In genomic region chr7:42876182-42877068, GRCh38 we compare ENCODE assay signal across 8 cellular contexts. TPM values are rescaled to one million over a fixed set of nuclear protein-coding genes. Genes with fewer than 3 reads are reported as not detected.
DNase-seq lines count a peak whose midpoint lies in the region; ATAC-seq and TF ChIP-seq lines count a peak whose summit lies in the region.

No MANE protein-coding gene starts in this region.

- no peak overlapping the region for H3K27ac Mint-ChIP-seq in Caco-2 (ENCODE audit: unreplicated experiment)

- TF ChIP-seq CTCF in Caco-2 (IDR thresholded peaks at IDR 0.05; ENCODE audit: insufficient read depth in 1 of 2, low read depth in 1 of 2, low read length in 1 of 2, severe bottlenecking in 1 of 2, unreplicated experiment in 1 of 2) (peak; percentile 67 to 69), Panc1 (IDR thresholded peaks at IDR 0.05) (peak; percentile 93), cardiac muscle cell (IDR thresholded peaks at IDR 0.05; ENCODE audit: low read depth, low read length) (peak; percentile 84), retinal pigment epithelial cell (conservative IDR thresholded peaks at IDR 0.05; ENCODE audit: low read depth, low read length) (peak; percentile 80)

- BruUV-seq in Caco-2 (replicated peaks; lab: Mats Ljungman, UMichigan) (no TSS peak), Panc1 (replicated peaks; lab: Mats Ljungman, UMichigan) (no TSS peak)

- in situ Hi-C loops in Panc1 (cut with HindIII; ENCODE audit: low pct_unique_long_range_greater_than_20kb, low sequenced_read_pairs) = no loop called here

- DNase-seq in Caco-2 (peak in 1 of 2 experiments; percentile 67), Panc1 (ENCODE audit: low read depth, low spot score) (peak; percentile 54), cardiac muscle cell (ENCODE audit: low read depth in 1 of 2, low spot score in 1 of 2) (peak; percentile 73 to 77), retinal pigment epithelial cell (ENCODE audit: low read depth) (peak; percentile 8)
- peak; percentile 13 for DNase-seq in activated T-helper 9 cell treated with anti-CD3 and anti-CD28 coated beads, Interleukin-2, amount 50 U/mL, for 16 hours (ENCODE audit: low read depth)

- no peak overlapping the region for H3K4me3 ChIP-seq in Caco-2 (ENCODE audit: low read depth, low read length)
- no peak overlapping the region for H3K4me3 ChIP-seq in Panc1 (ENCODE audit: low read depth in 2 of 2, low read length in 2 of 2)
- no peak overlapping the region for H3K4me3 ChIP-seq in cardiac muscle cell
- no peak overlapping the region for H3K4me3 ChIP-seq in retinal pigment epithelial cell (ENCODE audit: low read length)

- intact Hi-C loops in Caco-2 (cut with micrococcal nuclease; ENCODE audit: unreplicated experiment) = loop anchor here (2.0 kb wide), 1 partner anchor 934 kb away; no protein-coding TSS in a partner anchor
- intact Hi-C loops in Panc1 (cut with micrococcal nuclease; ENCODE audit: unreplicated experiment) = loop anchor here (2.0 kb wide), 1 partner anchor 934 kb away; no protein-coding TSS in a partner anchor

- H3K4me3 Mint-ChIP-seq in Caco-2 (ENCODE audit: unreplicated experiment) = no peak overlapping the region

- H3K9me3 ChIP-seq in Caco-2 (no peaks in the 10 kb centered on the region), Panc1 (ENCODE audit: control insufficient read depth, insufficient read depth, low read depth, low read length) (no peaks in the 10 kb centered on the region), cardiac muscle cell (ENCODE audit: low read depth) (no peaks in the 10 kb centered on the region)

- H3K36me3 ChIP-seq in Caco-2 (ENCODE audit: control insufficient read depth, insufficient read depth, low read length) (no peaks in the 10 kb centered on the region), Panc1 (ENCODE audit: control insufficient read depth, insufficient read depth, low read length) (no peaks in the 10 kb centered on the region), cardiac muscle cell (no peaks in the 10 kb centered on the region)

- H3K9me3 Mint-ChIP-seq in Caco-2 (ENCODE audit: unreplicated experiment) = no peaks in the 10 kb centered on the region

- POLR2A ChIA-PET in Caco-2 (lab: Charles Lee) = no interaction called here
- POLR2A ChIA-PET in Panc1 (lab: Charles Lee) = interaction anchor here (0.5 kb wide), 1 partner anchor 1168 kb away, joined by 3 read pairs; the partner anchor contains the start of gene DBNL

- no peaks in the 10 kb centered on the region for H3K27me3 ChIP-seq in Caco-2 (replicated peaks; ENCODE audit: control insufficient read depth, insufficient read depth, low read length)
- H3K27me3 ChIP-seq in Panc1 (ENCODE audit: control insufficient read depth, insufficient read depth, low read length) = no peaks in the 10 kb centered on the region; the same call in 1 of the 2 replicates
- H3K27me3 ChIP-seq in cardiac muscle cell = no peaks in the 10 kb centered on the region

- H3K4me1 Mint-ChIP-seq in Caco-2 (ENCODE audit: low read depth, unreplicated experiment) = no peaks in the 10 kb centered on the region

- H3K4me1 ChIP-seq in Caco-2 (no peaks in the 10 kb centered on the region), Panc1 (ENCODE audit: control insufficient read depth, insufficient read depth, low read length) (no peaks in the 10 kb centered on the region), cardiac muscle cell (ENCODE audit: low read depth) (no peaks in the 10 kb centered on the region)

- no peaks in the 10 kb centered on the region for H3K36me3 Mint-ChIP-seq in Caco-2 (ENCODE audit: insufficient read depth, unreplicated experiment)

- H3K27me3 Mint-ChIP-seq in Caco-2 (ENCODE audit: insufficient read depth, unreplicated experiment) = peaks cover 4% of the 10 kb centered on the region

- H3K27ac ChIP-seq in Panc1 (ENCODE audit: low read length) (no peak overlapping the region), cardiac muscle cell (no peak overlapping the region)

- CTCF ChIA-PET in Caco-2 (lab: Charles Lee) = interaction anchor here (0.5 to 2.0 kb wide), 5 partner anchors 33 to 936 kb away, joined by 3 to 15 read pairs (median 4); no protein-coding TSS in a partner anchor
- CTCF ChIA-PET in Panc1 (lab: Charles Lee) = interaction anchor here (0.5 to 2.0 kb wide), 6 partner anchors 8 to 936 kb away, joined by 3 to 19 read pairs (median 6); no protein-coding TSS in a partner anchor

- ATAC-seq in GM18909 (IDR thresholded peaks at IDR 0.05; ENCODE audit: poor library complexity, unreplicated experiment) = peak; percentile 94
- peak; percentile 84 for ATAC-seq in HG03280 (IDR thresholded peaks at IDR 0.05; ENCODE audit: unreplicated experiment)
- peak; percentile 91 for ATAC-seq in Panc1
- ATAC-seq in HG03025 (IDR thresholded peaks at IDR 0.05; ENCODE audit: low FRiP score, unreplicated experiment) = no peak

RNA-seq across cellular contexts. Expression of gene C7orf25, which starts 35.4 kb away (rescaled TPM):
- total RNA-seq in Caco-2 (2022) = 2.7 and 3.2 TPM in 2 replicates
- 10.0 TPM for total RNA-seq in Panc1 (2021; ENCODE audit: unreplicated experiment)
- polyA plus RNA-seq in Panc1 (2012; ENCODE audit: insufficient read length) = 0.79 TPM
- 8.0 and 10.4 TPM in 2 replicates for total RNA-seq in cardiac muscle cell
- polyA plus RNA-seq in cardiac muscle cell = 5.1 and 5.9 TPM in 2 replicates

RNA-seq across cellular contexts. Expression of gene PSMA2, which starts 55.5 kb away (rescaled TPM):
- total RNA-seq in Caco-2 (2022) = 147 and 159 TPM in 2 replicates
- 180 TPM for total RNA-seq in Panc1 (2021; ENCODE audit: unreplicated experiment)
- 105 TPM for polyA plus RNA-seq in Panc1 (2012; ENCODE audit: insufficient read length)
- 54.0 and 67.7 TPM in 2 replicates for total RNA-seq in cardiac muscle cell
- polyA plus RNA-seq in cardiac muscle cell = 326 and 371 TPM in 2 replicates

RNA-seq across cellular contexts. Expression of gene MRPL32, which starts 55.8 kb away (rescaled TPM):
- total RNA-seq in Caco-2 (2022) = 61.6 and 63.6 TPM in 2 replicates
- 52.8 TPM for total RNA-seq in Panc1 (2021; ENCODE audit: unreplicated experiment)
- 30.0 TPM for polyA plus RNA-seq in Panc1 (2012; ENCODE audit: insufficient read length)
- total RNA-seq in cardiac muscle cell = 71.9 and 77.0 TPM in 2 replicates
- polyA plus RNA-seq in cardiac muscle cell = 125 and 146 TPM in 2 replicates
